1 cellular context compared by ENCODE assay signal in genomic region chr5:7462758-7463157, GRCh38.
TF ChIP-seq lines count a peak whose summit lies in the region.

No MANE protein-coding gene starts in this region.

TF ChIP-seq in GM23338, 12 proteins besides CTCF, POLR2A, EP300 and RAD21 (continued from another document):
- TF ChIP-seq ZNF462 (CRISPR knock-in tag; IDR thresholded peaks at IDR 0.05) (no peak), NANOG (IDR thresholded peaks at IDR 0.05; ENCODE audit: borderline replicate concordance) (no peak), POLR2AphosphoS5 (IDR thresholded peaks at IDR 0.05; ENCODE audit: low read depth) (no peak), ZNF331 (CRISPR knock-in tag; IDR thresholded peaks at IDR 0.05; ENCODE audit: low read depth) (no peak), STAT1 (IDR thresholded peaks at IDR 0.05; ENCODE audit: unreplicated experiment) (no peak), CREB1 (CRISPR knock-in tag; IDR thresholded peaks at IDR 0.05; ENCODE audit: low read depth) (no peak), EZH2 (IDR thresholded peaks at IDR 0.05; ENCODE audit: low read depth, unreplicated experiment) (no peak), ETS1 (IDR thresholded peaks at IDR 0.05) (no peak), ZNF114 (CRISPR knock-in tag; IDR thresholded peaks at IDR 0.05) (no peak)
- TF ChIP-seq, protein P1, sequence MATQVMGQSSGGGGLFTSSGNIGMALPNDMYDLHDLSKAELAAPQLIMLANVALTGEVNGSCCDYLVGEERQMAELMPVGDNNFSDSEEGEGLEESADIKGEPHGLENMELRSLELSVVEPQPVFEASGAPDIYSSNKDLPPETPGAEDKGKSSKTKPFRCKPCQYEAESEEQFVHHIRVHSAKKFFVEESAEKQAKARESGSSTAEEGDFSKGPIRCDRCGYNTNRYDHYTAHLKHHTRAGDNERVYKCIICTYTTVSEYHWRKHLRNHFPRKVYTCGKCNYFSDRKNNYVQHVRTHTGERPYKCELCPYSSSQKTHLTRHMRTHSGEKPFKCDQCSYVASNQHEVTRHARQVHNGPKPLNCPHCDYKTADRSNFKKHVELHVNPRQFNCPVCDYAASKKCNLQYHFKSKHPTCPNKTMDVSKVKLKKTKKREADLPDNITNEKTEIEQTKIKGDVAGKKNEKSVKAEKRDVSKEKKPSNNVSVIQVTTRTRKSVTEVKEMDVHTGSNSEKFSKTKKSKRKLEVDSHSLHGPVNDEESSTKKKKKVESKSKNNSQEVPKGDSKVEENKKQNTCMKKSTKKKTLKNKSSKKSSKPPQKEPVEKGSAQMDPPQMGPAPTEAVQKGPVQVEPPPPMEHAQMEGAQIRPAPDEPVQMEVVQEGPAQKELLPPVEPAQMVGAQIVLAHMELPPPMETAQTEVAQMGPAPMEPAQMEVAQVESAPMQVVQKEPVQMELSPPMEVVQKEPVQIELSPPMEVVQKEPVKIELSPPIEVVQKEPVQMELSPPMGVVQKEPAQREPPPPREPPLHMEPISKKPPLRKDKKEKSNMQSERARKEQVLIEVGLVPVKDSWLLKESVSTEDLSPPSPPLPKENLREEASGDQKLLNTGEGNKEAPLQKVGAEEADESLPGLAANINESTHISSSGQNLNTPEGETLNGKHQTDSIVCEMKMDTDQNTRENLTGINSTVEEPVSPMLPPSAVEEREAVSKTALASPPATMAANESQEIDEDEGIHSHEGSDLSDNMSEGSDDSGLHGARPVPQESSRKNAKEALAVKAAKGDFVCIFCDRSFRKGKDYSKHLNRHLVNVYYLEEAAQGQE (IDR thresholded peaks at IDR 0.05; ENCODE audit: unreplicated experiment) = no peak
